15 cellular contexts compared by ENCODE assay signal in genomic region chr3:52433328-52434060, GRCh38. TPM values are rescaled to one million over a fixed set of nuclear protein-coding genes. Genes with fewer than 3 reads are reported as not detected.
DNase-seq lines count a peak whose midpoint lies in the region; ATAC-seq, FAIRE-seq and TF ChIP-seq lines count a peak whose summit lies in the region.
"Had no signal": no experiment of that assay in that cellular context is flagged by ENCODE, and none has a peak within 500 bp of the region (broad histone marks: within the 10 kb centered on the region; RNA-seq: fewer than 3 reads in every experiment).

No MANE protein-coding gene starts in this region.

- H3K4me3 ChIP-seq in H7 (ENCODE audit: insufficient read depth, low read depth, low read length): no peak overlapping the region
- no peak overlapping the region for H3K4me3 ChIP-seq in mammary epithelial cell (replicated peaks in 1 of 3; ENCODE audit: insufficient read depth in 1 of 3, low read depth in 2 of 3, low read length in 3 of 3)
- peak overlapping the region in 1 of 3 experiments; percentile 11 for H3K4me3 ChIP-seq in keratinocyte (ENCODE audit: control insufficient read depth in 2 of 3, extremely low read depth in 1 of 3, insufficient read depth in 2 of 3, low read depth in 1 of 3, low read length in 3 of 3)
- no peak overlapping the region for H3K4me3 ChIP-seq in smooth muscle cell
- H3K4me3 ChIP-seq: prostate gland, SJSA1 had no signal

- no peaks in the 10 kb centered on the region for H4K20me1 ChIP-seq in mammary epithelial cell (ENCODE audit: insufficient read depth, low read length)
- H4K20me1 ChIP-seq in keratinocyte (ENCODE audit: control insufficient read depth, extremely low read depth, insufficient read depth, low read length): no peaks in the 10 kb centered on the region
- H4K20me1 ChIP-seq in smooth muscle cell (ENCODE audit: low read depth): no peaks in the 10 kb centered on the region

- no peak for TF ChIP-seq CTCF in mammary epithelial cell (conservative IDR thresholded peaks at IDR 0.05 in 1 of 2, IDR thresholded peaks at IDR 0.05 in 1 of 2; ENCODE audit: extremely low read depth in 1 of 2, insufficient read depth in 1 of 2, low read depth in 1 of 2, low read length in 2 of 2)
- TF ChIP-seq CTCF in keratinocyte (optimal IDR thresholded peaks at IDR 0.05 in 1 of 3, IDR thresholded peaks at IDR 0.05 in 1 of 3, conservative IDR thresholded peaks at IDR 0.05 in 1 of 3; ENCODE audit: extremely low read depth in 1 of 3, insufficient read depth in 2 of 3, low read length in 3 of 3): no peak
- no peak for TF ChIP-seq CTCF in smooth muscle cell (IDR thresholded peaks at IDR 0.05; ENCODE audit: borderline replicate concordance, insufficient read depth, poor library complexity, severe bottlenecking)

- intact Hi-C loops in mammary epithelial cell (cut with micrococcal nuclease): no loop called here

- H3K27me3 ChIP-seq in H7 (ENCODE audit: control insufficient read depth, insufficient read depth, low read length): no peaks in the 10 kb centered on the region
- no peaks in the 10 kb centered on the region for H3K27me3 ChIP-seq in mammary epithelial cell (ENCODE audit: insufficient read depth, low read length)
- no peaks in the 10 kb centered on the region for H3K27me3 ChIP-seq in keratinocyte (ENCODE audit: control insufficient read depth, extremely low read depth, insufficient read depth, low read length)
- H3K27me3 ChIP-seq in smooth muscle cell (ENCODE audit: low read depth): no peaks in the 10 kb centered on the region
- H3K27me3 ChIP-seq: SJSA1 had no signal

- no peak overlapping the region for H3K9ac ChIP-seq in mammary epithelial cell (ENCODE audit: insufficient read depth, low read length)
- no peak overlapping the region for H3K9ac ChIP-seq in keratinocyte (ENCODE audit: control insufficient read depth, extremely low read depth, insufficient read depth, low read length)
- no peak overlapping the region for H3K9ac ChIP-seq in smooth muscle cell (ENCODE audit: low read depth)

- H3K36me3 ChIP-seq in H7 (replicated peaks; ENCODE audit: control insufficient read depth, insufficient read depth, low read length) (no peaks in the 10 kb centered on the region), mammary epithelial cell (ENCODE audit: insufficient read depth, low read length) (no peaks in the 10 kb centered on the region), keratinocyte (ENCODE audit: control insufficient read depth in 2 of 2, extremely low read depth in 1 of 2, insufficient read depth in 2 of 2, low read length in 2 of 2) (no peaks in the 10 kb centered on the region), smooth muscle cell (ENCODE audit: low read depth) (no peaks in the 10 kb centered on the region)
- H3K36me3 ChIP-seq: prostate gland, SJSA1 had no signal

- dilution Hi-C loops in mammary epithelial cell (cut with HindIII; ENCODE audit: low sequenced_read_pairs) (no loop called here), keratinocyte (cut with MboI; ENCODE audit: extremely low pct_ligation_motif_present, low sequenced_read_pairs) (no loop called here)

- FAIRE-seq in keratinocyte (lab: Jason Lieb, UNC): peak; percentile 23
- FAIRE-seq: GM19239, TTC549 had no signal

- no peaks in the 10 kb centered on the region for H3F3A ChIP-seq in smooth muscle cell (ENCODE audit: low read depth)

- H3K4me2 ChIP-seq in mammary epithelial cell (ENCODE audit: insufficient read depth, low read depth, low read length): no peak overlapping the region
- peak overlapping the region; percentile 39 for H3K4me2 ChIP-seq in keratinocyte (ENCODE audit: control insufficient read depth, extremely low read depth, insufficient read depth, low read depth, low read length)
- H3K4me2 ChIP-seq in smooth muscle cell: no peak overlapping the region

- ATAC-seq in GM18867 (IDR thresholded peaks at IDR 0.05; ENCODE audit: unreplicated experiment) (no peak), GM19328 (IDR thresholded peaks at IDR 0.05; ENCODE audit: unreplicated experiment) (no peak)
- ATAC-seq: CD8-positive, alpha-beta T cell had no signal

- BruUV-seq in mammary epithelial cell (replicated peaks; lab: Mats Ljungman, UMichigan): no TSS peak

- H3K79me2 ChIP-seq in mammary epithelial cell (ENCODE audit: insufficient read depth, low read length) (no peaks in the 10 kb centered on the region), keratinocyte (ENCODE audit: control insufficient read depth, insufficient read depth, low read length) (no peaks in the 10 kb centered on the region), smooth muscle cell (ENCODE audit: low read depth) (no peaks in the 10 kb centered on the region)

- H3K4me1 ChIP-seq in mammary epithelial cell (ENCODE audit: insufficient read depth, low read length): peaks cover 25% of the 10 kb centered on the region
- H3K4me1 ChIP-seq in keratinocyte (ENCODE audit: control insufficient read depth, extremely low read depth, insufficient read depth, low read length): peaks cover 22% of the 10 kb centered on the region
- peaks cover 14% of the 10 kb centered on the region for H3K4me1 ChIP-seq in smooth muscle cell (ENCODE audit: low read depth)
- H3K4me1 ChIP-seq: prostate gland had no signal

- H3K27ac ChIP-seq in mammary epithelial cell (ENCODE audit: insufficient read depth, low read depth, low read length): no peak overlapping the region
- H3K27ac ChIP-seq in keratinocyte (ENCODE audit: control insufficient read depth, insufficient read depth, low read length): no peak overlapping the region
- H3K27ac ChIP-seq in smooth muscle cell (ENCODE audit: low read depth): no peak overlapping the region
- H3K27ac ChIP-seq: prostate gland, SJSA1 had no signal

- in situ Hi-C loops in mammary epithelial cell (cut with MboI; ENCODE audit: low sequenced_read_pairs in 2 of 2): no loop called here

- WGBS in mammary epithelial cell (ENCODE audit: low coverage, missing lambda C conversion rate): 90% methylated on average over 10 of the region's 10 CpGs
- WGBS in smooth muscle cell (ENCODE audit: low lambda C conversion rate): 66% methylated on average over 10 of the region's 10 CpGs

- no peaks in the 10 kb centered on the region for H3K9me1 ChIP-seq in keratinocyte (ENCODE audit: control insufficient read depth, extremely low read depth, insufficient read depth, low read length)

- H2AFZ ChIP-seq in mammary epithelial cell (ENCODE audit: low read depth, low read length) (peak overlapping the region; percentile 69), keratinocyte (ENCODE audit: control insufficient read depth, low read length) (peak overlapping the region; percentile 79), smooth muscle cell (ENCODE audit: low read depth) (peak overlapping the region; percentile 30)

- H3K9me3 ChIP-seq in mammary epithelial cell (replicated peaks; ENCODE audit: insufficient read depth, low read length) (no peaks in the 10 kb centered on the region), keratinocyte (ENCODE audit: control insufficient read depth, low read depth, low read length) (no peaks in the 10 kb centered on the region), smooth muscle cell (replicated peaks; ENCODE audit: low read depth) (no peaks in the 10 kb centered on the region)
- H3K9me3 ChIP-seq: prostate gland, SJSA1 had no signal

- CTCF ChIA-PET in mammary epithelial cell (lab: Charles Lee; ENCODE audit: low non-redundant PET): no interaction called here

- DNase-seq in H7 (peak; percentile 55), mammary epithelial cell (no peak), keratinocyte (ENCODE audit: low read depth, low spot score) (no peak), smooth muscle cell (lab: John Stamatoyannopoulos, UW; ENCODE audit: unreplicated experiment) (no peak), SIG-M5 (lab: John Stamatoyannopoulos, UW) (no peak)
- DNase-seq: CD8-positive, alpha-beta T cell; NCI-H187 treated with DMSO at 0.1 percent for 48 hours; NCI-H748 treated with DMSO at 0.1 percent for 48 hours; stimulated activated CD4-positive, alpha-beta T cell treated with anti-CD3 and anti-CD28 coated beads, Interleukin-2, amount 100 ng/mL, for 48 hours had no signal

RNA-seq across cellular contexts. Expression of gene SEMA3G, which starts 11.4 kb away (rescaled TPM):
- total RNA-seq in H7 (2014; rRNA removed; shearing (Covaris generic)): 1.1 and 2.2 TPM in 2 replicates
- total RNA-seq in mammary epithelial cell (under 1 TPM; 0.45 to 0.50 TPM), smooth muscle cell (0.09 and 0.31 TPM in 2 replicates)
- polyA plus RNA-seq in mammary epithelial cell (0.24 TPM), keratinocyte (0.03 to 0.14 TPM (median 0.07 TPM) in 3 replicates), smooth muscle cell (0.09 TPM in 1 of 2 replicates, not detected in the other)
- polyA minus RNA-seq in mammary epithelial cell (not detected), keratinocyte (0.03 TPM in 1 of 3 replicates, not detected in the others)
- 0.07 TPM for polyA plus RNA-seq in keratinocyte (2011; ENCODE audit: low read depth)
- 0.01 and 0.05 TPM in 2 replicates for polyA plus RNA-seq in keratinocyte (2011; cell fraction: cytosol; rRNA removed)
- 0.05 and 0.07 TPM in 2 replicates for polyA plus RNA-seq in keratinocyte (2011; cell fraction: nucleus; rRNA removed)
- polyA plus RNA-seq in keratinocyte (2012; ENCODE audit: low replicate concordance): 0.07 and 0.10 TPM in 2 replicates
- polyA minus RNA-seq in keratinocyte (2011; cell fraction: cytosol; rRNA and poly(A)+ RNA removed): not detected
- 0.23 TPM in 1 of 2 replicates, not detected in the other for polyA minus RNA-seq in keratinocyte (2011; cell fraction: nucleus; rRNA and poly(A)+ RNA removed)

RNA-seq across cellular contexts. Expression of gene TNNC1, which starts 20.3 kb away (rescaled TPM):
- total RNA-seq in H7 (2014; rRNA removed; shearing (Covaris generic)): 4.2 and 7.2 TPM in 2 replicates
- total RNA-seq in mammary epithelial cell: under 1 TPM; 0.33 to 0.85 TPM
- polyA plus RNA-seq in mammary epithelial cell: 0.15 TPM
- not detected for polyA minus RNA-seq in mammary epithelial cell
- polyA plus RNA-seq in keratinocyte: 0.22 to 0.35 TPM (median 0.33 TPM) in 3 replicates
- not detected for polyA plus RNA-seq in keratinocyte (2011; ENCODE audit: low read depth)
- 0.17 TPM in 1 of 2 replicates, not detected in the other for polyA plus RNA-seq in keratinocyte (2011; cell fraction: cytosol; rRNA removed)
- polyA plus RNA-seq in keratinocyte (2011; cell fraction: nucleus; rRNA removed): 0.20 and 0.32 TPM in 2 replicates
- not detected in 2 replicates for polyA plus RNA-seq in keratinocyte (2012; ENCODE audit: low replicate concordance)
- polyA minus RNA-seq in keratinocyte: not detected in 3 replicates
- polyA minus RNA-seq in keratinocyte (2011; cell fraction: cytosol; rRNA and poly(A)+ RNA removed): not detected
- polyA minus RNA-seq in keratinocyte (2011; cell fraction: nucleus; rRNA and poly(A)+ RNA removed): not detected in 2 replicates
- total RNA-seq in smooth muscle cell: 4.2 and 5.9 TPM in 2 replicates
- polyA plus RNA-seq in smooth muscle cell: 5.1 and 7.8 TPM in 2 replicates

RNA-seq across cellular contexts. Expression of gene NISCH, which starts 21.9 kb away (rescaled TPM):
- 51.1 and 70.7 TPM in 2 replicates for total RNA-seq in H7 (2014; rRNA removed; shearing (Covaris generic))
- total RNA-seq in mammary epithelial cell (100 to 1,000 TPM in 1 of 2 donors, 10 to 100 TPM in 1; 79.7 to 123 TPM), smooth muscle cell (55.2 and 56.1 TPM in 2 replicates)
- polyA plus RNA-seq in mammary epithelial cell (43.9 TPM), keratinocyte (48.1 to 65.6 TPM (median 48.4 TPM) in 3 replicates), smooth muscle cell (46.7 and 47.3 TPM in 2 replicates)
- polyA minus RNA-seq in mammary epithelial cell (103 TPM), keratinocyte (70.4 to 85.5 TPM (median 83.1 TPM) in 3 replicates)
- polyA plus RNA-seq in keratinocyte (2011; ENCODE audit: low read depth): 10.3 TPM
- polyA plus RNA-seq in keratinocyte (2011; cell fraction: cytosol; rRNA removed): 23.3 and 30.8 TPM in 2 replicates
- 252 and 295 TPM in 2 replicates for polyA plus RNA-seq in keratinocyte (2011; cell fraction: nucleus; rRNA removed)
- polyA plus RNA-seq in keratinocyte (2012; ENCODE audit: low replicate concordance): 29.3 and 43.1 TPM in 2 replicates
- 45.3 TPM for polyA minus RNA-seq in keratinocyte (2011; cell fraction: cytosol; rRNA and poly(A)+ RNA removed)
- polyA minus RNA-seq in keratinocyte (2011; cell fraction: nucleus; rRNA and poly(A)+ RNA removed): 94.5 and 120 TPM in 2 replicates

RNA-seq across cellular contexts. Expression of gene PHF7, which starts 23.0 kb away (rescaled TPM):
- total RNA-seq in H7 (2014; rRNA removed; shearing (Covaris generic)): 16.5 and 25.2 TPM in 2 replicates
- total RNA-seq in mammary epithelial cell (10 to 100 TPM in 1 of 2 donors, 1 to 10 TPM in 1; 8.5 to 12.8 TPM), smooth muscle cell (0.90 and 7.1 TPM in 2 replicates)
- polyA plus RNA-seq in mammary epithelial cell (6.7 TPM), keratinocyte (9.3 to 10.3 TPM (median 9.3 TPM) in 3 replicates), smooth muscle cell (3.6 and 5.2 TPM in 2 replicates)
- polyA minus RNA-seq in mammary epithelial cell (8.1 TPM), keratinocyte (1.9 to 9.8 TPM (median 8.3 TPM) in 3 replicates)
- polyA plus RNA-seq in keratinocyte (2011; ENCODE audit: low read depth): 8.4 TPM
- 6.9 and 7.8 TPM in 2 replicates for polyA plus RNA-seq in keratinocyte (2011; cell fraction: cytosol; rRNA removed)
- 19.7 and 21.2 TPM in 2 replicates for polyA plus RNA-seq in keratinocyte (2011; cell fraction: nucleus; rRNA removed)
- 5.4 and 6.1 TPM in 2 replicates for polyA plus RNA-seq in keratinocyte (2012; ENCODE audit: low replicate concordance)
- 7.9 TPM for polyA minus RNA-seq in keratinocyte (2011; cell fraction: cytosol; rRNA and poly(A)+ RNA removed)
- 4.6 and 7.3 TPM in 2 replicates for polyA minus RNA-seq in keratinocyte (2011; cell fraction: nucleus; rRNA and poly(A)+ RNA removed)

RNA-seq across cellular contexts. Expression of gene BAP1, which starts 23.7 kb away (rescaled TPM):
- 128 and 145 TPM in 2 replicates for total RNA-seq in H7 (2014; rRNA removed; shearing (Covaris generic))
- 100 to 1,000 TPM in 1 of 2 donors, 10 to 100 TPM in 1; 50.2 to 120 TPM for total RNA-seq in mammary epithelial cell
- 56.6 TPM for polyA plus RNA-seq in mammary epithelial cell
- polyA minus RNA-seq in mammary epithelial cell: 107 TPM
- 97.8 to 119 TPM (median 100 TPM) in 3 replicates for polyA plus RNA-seq in keratinocyte
- polyA plus RNA-seq in keratinocyte (2011; ENCODE audit: low read depth): 25.5 TPM
- polyA plus RNA-seq in keratinocyte (2011; cell fraction: cytosol; rRNA removed): 79.5 and 100 TPM in 2 replicates
- polyA plus RNA-seq in keratinocyte (2011; cell fraction: nucleus; rRNA removed): 203 and 211 TPM in 2 replicates
- 60.8 and 101 TPM in 2 replicates for polyA plus RNA-seq in keratinocyte (2012; ENCODE audit: low replicate concordance)
- 131 to 185 TPM (median 135 TPM) in 3 replicates for polyA minus RNA-seq in keratinocyte
- 138 TPM for polyA minus RNA-seq in keratinocyte (2011; cell fraction: cytosol; rRNA and poly(A)+ RNA removed)
- polyA minus RNA-seq in keratinocyte (2011; cell fraction: nucleus; rRNA and poly(A)+ RNA removed): 84.5 and 90.7 TPM in 2 replicates
- total RNA-seq in smooth muscle cell: 39.2 and 40.0 TPM in 2 replicates
- polyA plus RNA-seq in smooth muscle cell: 44.9 and 56.3 TPM in 2 replicates
